In genomic region chr2:127359520-127359919, GRCh38 we compare ENCODE assay signal across 1 cellular context.
TF ChIP-seq lines count a peak whose summit lies in the region.

No MANE protein-coding gene starts in this region.

TF ChIP-seq in WTC11, 78 proteins besides CTCF, POLR2A, EP300 and RAD21 (continued from another document):
- TF ChIP-seq ZBTB43 (CRISPR knock-in tag; IDR thresholded peaks at IDR 0.05): no peak
- TF ChIP-seq STAT6 (CRISPR knock-in tag; conservative IDR thresholded peaks at IDR 0.05; ENCODE audit: low read depth): no peak
- TF ChIP-seq TEAD1 (CRISPR knock-in tag; IDR thresholded peaks at IDR 0.05): no peak
- no peak for TF ChIP-seq SMAD4 (CRISPR knock-in tag; IDR thresholded peaks at IDR 0.05)
- TF ChIP-seq CREM (CRISPR knock-in tag; IDR thresholded peaks at IDR 0.05): no peak
- no peak for TF ChIP-seq JUN (CRISPR knock-in tag; IDR thresholded peaks at IDR 0.05)
- TF ChIP-seq ZNF671 (CRISPR knock-in tag; IDR thresholded peaks at IDR 0.05): no peak
- TF ChIP-seq IRF2 (CRISPR knock-in tag; IDR thresholded peaks at IDR 0.05; ENCODE audit: borderline replicate concordance, low read depth): no peak
- no peak for TF ChIP-seq JAZF1 (CRISPR knock-in tag; IDR thresholded peaks at IDR 0.05)
- no peak for TF ChIP-seq NR3C1 (CRISPR knock-in tag; conservative IDR thresholded peaks at IDR 0.05; ENCODE audit: low read depth)
TF ChIP-seq in WTC11: peak in this region for 0.
